In genomic region chr12:132429122-132429931, GRCh38 we compare ENCODE assay signal across 8 cellular contexts.
DNase-seq lines count a peak whose midpoint lies in the region; ATAC-seq and TF ChIP-seq lines count a peak whose summit lies in the region.

No MANE protein-coding gene starts in this region.

- H3K27me3 ChIP-seq in left lung: peaks cover 0 to 95% of the 10 kb centered on the region in 2 donors

- H3K4me1 ChIP-seq in left lung: peaks cover 6 to 23% of the 10 kb centered on the region in 2 donors

- H3K9me3 ChIP-seq in left lung: no peaks in the 10 kb centered on the region

- no peak overlapping the region for H3K4me3 ChIP-seq in left lung
- no peak overlapping the region for H3K4me3 ChIP-seq in coronary artery

- CTCF ChIA-PET in RWPE1 (lab: Yijun Ruan, JAX): interaction anchor here (1.1 to 1.6 kb wide), 3 partner anchors 10 to 186 kb away, joined by 4 to 5 read pairs (median 5); no protein-coding TSS in a partner anchor

- TF ChIP-seq CTCF in RWPE1 (conservative IDR thresholded peaks at IDR 0.05; ENCODE audit: low read depth) (no peak), left lung (IDR thresholded peaks at IDR 0.05) (peak in 1 of 2 donors; percentile 19), coronary artery (IDR thresholded peaks at IDR 0.05) (no peak)

- POLR2A ChIA-PET in RWPE1 (lab: Yijun Ruan, JAX; ENCODE audit: low non-redundant PET): no interaction called here

- intact Hi-C loops in left lung (cut with DNase I): no loop called here

- DNase-seq in COLO668 (lab: John Stamatoyannopoulos, UW; ENCODE audit: unreplicated experiment): peak; percentile 52
- peak; percentile 49 to 54 for DNase-seq in Kasumi-1 (lab: John Stamatoyannopoulos, UW)
- no peak for DNase-seq in RWPE1 (ENCODE audit: low spot score)
- peak; percentile 63 to 64 for DNase-seq in left lung
- DNase-seq in coronary artery (ENCODE audit: low spot score): no peak
- no peak for DNase-seq in T-helper 2 cell

- ATAC-seq in left lung (peak; percentile 60), HG03045 (IDR thresholded peaks at IDR 0.05; ENCODE audit: unreplicated experiment) (no peak), HG02588 (IDR thresholded peaks at IDR 0.05; ENCODE audit: unreplicated experiment) (no peak)

- no peaks in the 10 kb centered on the region for H3K36me3 ChIP-seq in left lung

- H3K27ac ChIP-seq in RWPE1: peak overlapping the region; percentile 96
- no peak overlapping the region for H3K27ac ChIP-seq in left lung
- H3K27ac ChIP-seq in coronary artery: no peak overlapping the region

Comparison
In these comparisons a context has a peak if more than half of its experiments do, and no peak if none do; other contexts are left out.
1. DNase-seq: peak in COLO668 (single experiment), Kasumi-1 (2 of 2) and left lung (2 of 2); none in RWPE1 (single experiment), coronary artery (single experiment) and T-helper 2 cell (0 of 5).